Comparison of ENCODE assay signal across 8 cellular contexts in the genomic region with DNA sequence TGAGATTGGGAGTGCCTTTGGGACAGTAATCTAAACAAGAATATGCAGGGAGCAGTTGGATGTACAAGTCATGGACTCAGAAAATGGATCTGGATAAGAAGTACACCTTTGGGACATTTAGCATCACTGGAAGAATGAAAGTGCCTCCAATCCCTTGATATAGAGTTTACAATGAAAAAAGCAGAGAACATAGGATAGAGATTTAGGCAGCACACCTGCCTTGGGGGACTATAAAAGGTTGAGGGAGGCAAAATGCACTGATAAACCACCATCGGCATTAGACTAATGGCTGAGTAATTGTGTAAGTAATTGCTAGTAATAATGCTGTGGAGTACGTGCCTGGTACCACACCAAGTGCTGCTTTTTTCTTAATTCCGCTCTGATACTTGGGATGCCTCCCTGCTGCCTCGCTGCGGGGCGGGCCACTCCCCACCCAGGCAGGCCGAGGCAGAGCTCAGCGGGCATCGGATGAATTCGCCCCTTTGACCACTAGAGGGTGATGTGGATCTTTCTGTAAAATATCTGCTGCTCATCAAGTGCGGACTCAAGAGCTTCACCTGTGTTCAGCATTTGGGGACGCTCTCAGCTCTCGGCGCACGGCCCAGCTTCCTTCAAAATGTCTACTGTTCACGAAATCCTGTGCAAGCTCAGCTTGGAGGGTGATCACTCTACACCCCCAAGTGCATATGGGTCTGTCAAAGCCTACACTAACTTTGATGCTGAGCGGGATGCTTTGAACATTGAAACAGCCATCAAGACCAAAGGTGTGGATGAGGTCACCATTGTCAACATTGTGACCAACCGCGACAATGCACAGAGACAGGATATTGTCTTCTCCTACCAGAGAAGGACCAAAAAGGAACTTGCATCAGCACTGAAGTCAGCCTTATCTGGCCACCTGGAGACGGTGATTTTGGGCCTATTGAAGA.
DNase-seq lines count a peak whose midpoint lies in the region; ATAC-seq and TF ChIP-seq lines count a peak whose summit lies in the region.

No MANE protein-coding gene starts in this region.

- no peak overlapping the region for H3K27ac ChIP-seq in mesendoderm (ENCODE audit: low read depth, low read length)

- no peaks in the 10 kb centered on the region for H3K79me2 ChIP-seq in mesendoderm (ENCODE audit: control insufficient read depth, insufficient read depth, low read length)

- H3K9me3 Mint-ChIP-seq in activated CD8-positive, alpha-beta T cell treated with anti-CD3 and anti-CD28 coated beads for 36 hours = no peaks in the 10 kb centered on the region
- no peaks in the 10 kb centered on the region for H3K9me3 Mint-ChIP-seq in effector memory CD8-positive, alpha-beta T cell

- H3K18ac ChIP-seq in mesendoderm (ENCODE audit: low read length) = no peak overlapping the region

- no peak overlapping the region for H3K9ac ChIP-seq in mesendoderm (ENCODE audit: low read length)

- H3K36me3 ChIP-seq in mesendoderm (ENCODE audit: control insufficient read depth, insufficient read depth, low read length) = no peaks in the 10 kb centered on the region

- no peak overlapping the region for H4K8ac ChIP-seq in mesendoderm (ENCODE audit: low read depth, low read length)

- no peak overlapping the region for H2BK5ac ChIP-seq in mesendoderm (ENCODE audit: low read length)

- DNase-seq in activated gamma-delta T cell treated with Interleukin-2 at 50 U/mL for 16 hours (peak; percentile 61), activated gamma-delta T cell (lab: John Stamatoyannopoulos, UW) (no peak), NCI-H774 (lab: John Stamatoyannopoulos, UW) (peak; percentile 81), mesendoderm (peak; percentile 87)
- DNase-seq in activated CD8-positive, alpha-beta T cell treated with anti-CD3 and anti-CD28 coated beads for 36 hours = peak; percentile 78
- peak; percentile 59 to 77 (median 68) for DNase-seq in effector memory CD8-positive, alpha-beta T cell
- peak; percentile 17 to 35 for DNase-seq in stimulated activated CD8-positive, alpha-beta memory T cell treated with anti-CD3 and anti-CD28 coated beads, Interleukin-4, amount 100 ng/mL, for 1 hour (ENCODE audit: low read depth in 2 of 2, low spot score in 1 of 2)

- no peak overlapping the region for H2AK5ac ChIP-seq in mesendoderm (ENCODE audit: low read length)

- TF ChIP-seq CTCF in activated CD8-positive, alpha-beta T cell treated with anti-CD3 and anti-CD28 coated beads for 36 hours (IDR thresholded peaks at IDR 0.05) = peak; percentile 88

- POLR2A ChIA-PET in activated CD8-positive, alpha-beta T cell treated with anti-CD3 and anti-CD28 coated beads for 36 hours (lab: Charles Lee) = interaction anchor here (1.7 kb wide), 1 partner anchor 99 kb away, joined by 5 read pairs; no protein-coding TSS in a partner anchor

- H2BK120ac ChIP-seq in mesendoderm (ENCODE audit: low read depth, low read length) = no peak overlapping the region

- no peak overlapping the region for H3K27ac Mint-ChIP-seq in activated CD8-positive, alpha-beta T cell treated with anti-CD3 and anti-CD28 coated beads for 36 hours
- H3K27ac Mint-ChIP-seq in effector memory CD8-positive, alpha-beta T cell = no peak overlapping the region

- H4K5ac ChIP-seq in mesendoderm (ENCODE audit: low read length) = no peak overlapping the region

- H3K27me3 Mint-ChIP-seq in activated CD8-positive, alpha-beta T cell treated with anti-CD3 and anti-CD28 coated beads for 36 hours = peaks cover 28% of the 10 kb centered on the region
- H3K27me3 Mint-ChIP-seq in effector memory CD8-positive, alpha-beta T cell = peaks cover 42 to 44% of the 10 kb centered on the region in 2 donors

- H3K27me3 ChIP-seq in mesendoderm (ENCODE audit: insufficient read depth, low read length, poor library complexity) = no peaks in the 10 kb centered on the region

- no peak overlapping the region for H3K4me3 ChIP-seq in mesendoderm (ENCODE audit: low read length)

- CTCF ChIA-PET in activated CD8-positive, alpha-beta T cell treated with anti-CD3 and anti-CD28 coated beads for 36 hours (lab: Charles Lee) = interaction anchor here (0.6 to 10.5 kb wide), 51 partner anchors 8 to 629 kb away, joined by 3 to 353 read pairs (median 5); no protein-coding TSS in a partner anchor

- no peak overlapping the region for H3K4me2 ChIP-seq in mesendoderm (ENCODE audit: low read length)

- peaks cover 7% of the 10 kb centered on the region for H3K4me1 Mint-ChIP-seq in activated CD8-positive, alpha-beta T cell treated with anti-CD3 and anti-CD28 coated beads for 36 hours (ENCODE audit: low read depth)
- H3K4me1 Mint-ChIP-seq in effector memory CD8-positive, alpha-beta T cell (ENCODE audit: low read depth in 2 of 2) = peaks cover 0 to 4% of the 10 kb centered on the region in 2 donors

- no peak overlapping the region for H3K4ac ChIP-seq in mesendoderm (ENCODE audit: low read depth, low read length)

- ATAC-seq in HG03442 (IDR thresholded peaks at IDR 0.05; ENCODE audit: unreplicated experiment) = peak; percentile 81
- ATAC-seq in activated CD8-positive, alpha-beta T cell treated with anti-CD3 and anti-CD28 coated beads for 36 hours = peak; percentile 98
- ATAC-seq in effector memory CD8-positive, alpha-beta T cell (replicated peaks) = peak; percentile 95

- H3K36me3 Mint-ChIP-seq in activated CD8-positive, alpha-beta T cell treated with anti-CD3 and anti-CD28 coated beads for 36 hours (ENCODE audit: low read depth) = no peaks in the 10 kb centered on the region
- H3K36me3 Mint-ChIP-seq in effector memory CD8-positive, alpha-beta T cell (ENCODE audit: insufficient read depth) = no peaks in the 10 kb centered on the region

- no CpG with 5 or more reads among the region's 20 CpGs for WGBS in mesendoderm (ENCODE audit: extremely low coverage, insufficient coverage, low lambda C conversion rate)

- no peak overlapping the region for H3K56ac ChIP-seq in mesendoderm (ENCODE audit: low read length)

- H3K23ac ChIP-seq in mesendoderm (ENCODE audit: low read length) = no peak overlapping the region

- no peaks in the 10 kb centered on the region for H3K79me1 ChIP-seq in mesendoderm (ENCODE audit: low read length)

- no peak overlapping the region for H3K4me3 Mint-ChIP-seq in activated CD8-positive, alpha-beta T cell treated with anti-CD3 and anti-CD28 coated beads for 36 hours
- H3K4me3 Mint-ChIP-seq in effector memory CD8-positive, alpha-beta T cell = no peak overlapping the region

- no peaks in the 10 kb centered on the region for H3K4me1 ChIP-seq in mesendoderm (ENCODE audit: control insufficient read depth, low read depth, low read length)

- H2BK15ac ChIP-seq in mesendoderm (replicated peaks; ENCODE audit: low read depth) = no peak overlapping the region

- intact Hi-C loops in activated CD8-positive, alpha-beta T cell treated with anti-CD3 and anti-CD28 coated beads for 36 hours (cut with micrococcal nuclease) = loop anchor here (1.0 kb wide), 1 partner anchor 98 kb away; no protein-coding TSS in a partner anchor
